18 cellular contexts compared by ENCODE assay signal in genomic region chr6:56758120-56758519, GRCh38.
DNase-seq lines count a peak whose midpoint lies in the region; ATAC-seq and TF ChIP-seq lines count a peak whose summit lies in the region.
"Had no signal": no experiment of that assay in that cellular context is flagged by ENCODE, and none has a peak within 500 bp of the region (broad histone marks: within the 10 kb centered on the region; RNA-seq: fewer than 3 reads in every experiment).

No MANE protein-coding gene starts in this region.

- H3K36me3 Mint-ChIP-seq in neural progenitor cell: peaks cover 7% of the 10 kb centered on the region
- H3K36me3 Mint-ChIP-seq: activated naive CD4-positive, alpha-beta T cell treated with anti-CD3 and anti-CD28 coated beads, Interleukin-2, amount 50 U/mL, for 24 hours; stimulated activated memory B cell treated with anti-CD40 and anti-IgM and Interleukin-4, amounts not matched to agents 10 μg/mL and 1 μg/mL and 100 μg/mL, for 72 hours had no signal

- no peaks in the 10 kb centered on the region for H3K9me3 ChIP-seq in IMR-90 (ENCODE audit: control insufficient read depth, insufficient read depth, low read length)
- H3K9me3 ChIP-seq in neural progenitor cell (ENCODE audit: low read depth): no peaks in the 10 kb centered on the region
- no peaks in the 10 kb centered on the region for H3K9me3 ChIP-seq in body of pancreas
- H3K9me3 ChIP-seq: uterus had no signal

- H3K18ac ChIP-seq in IMR-90 (ENCODE audit: low read depth, low read length): no peak overlapping the region

- peak overlapping the region; percentile 56; the same call in 1 of the 2 replicates for H3K4me2 ChIP-seq in IMR-90 (ENCODE audit: low read depth, low read length)
- H3K4me2 ChIP-seq in neural progenitor cell: no peak overlapping the region

- dilution Hi-C loops in IMR-90 (cut with HindIII; ENCODE audit: low sequenced_read_pairs, unreplicated experiment): no loop called here

- H4K5ac ChIP-seq in IMR-90 (ENCODE audit: low read depth, low read length): peak overlapping the region; percentile 18

- 0 out of 2 replicates have a peak overlapping the region, but pooled peaks have one; percentile 3 for H3K23ac ChIP-seq in IMR-90 (ENCODE audit: low read depth, low read length)

- ATAC-seq in IMR-90 (ENCODE audit: low read depth) (no peak), HG03378 (IDR thresholded peaks at IDR 0.05; ENCODE audit: unreplicated experiment) (no peak), body of pancreas (no peak)
- ATAC-seq: stimulated activated memory B cell treated with anti-CD40 and anti-IgM and Interleukin-4, amounts not matched to agents 10 μg/mL and 1 μg/mL and 100 μg/mL, for 72 hours had no signal

- peaks cover 22% of the 10 kb centered on the region for H3K4me1 ChIP-seq in IMR-90 (ENCODE audit: control insufficient read depth, insufficient read depth, low read length)
- H3K4me1 ChIP-seq in neural progenitor cell: peaks cover 60% of the 10 kb centered on the region
- peaks cover 9% of the 10 kb centered on the region for H3K4me1 ChIP-seq in body of pancreas
- H3K4me1 ChIP-seq: uterus had no signal

- H3K79me1 ChIP-seq in IMR-90 (ENCODE audit: low read depth in 1 of 2, low read length in 2 of 2): peaks cover 14 to 69% of the 10 kb centered on the region in 2 experiments

- H4K91ac ChIP-seq in IMR-90 (ENCODE audit: insufficient read depth, low read depth, low read length): no peak overlapping the region

- CTCF ChIA-PET in IMR-90 (lab: Yijun Ruan, JAX): interaction anchor here (0.6 to 2.2 kb wide), 4 partner anchors 14 to 114 kb away, joined by 3 to 9 read pairs (median 6); no protein-coding TSS in a partner anchor

- 0 out of 3 replicates have a peak overlapping the region, but pooled peaks have one; percentile 1 for H2BK15ac ChIP-seq in IMR-90 (ENCODE audit: low read depth, low read length)

- peak overlapping the region; percentile 90 for H2BK5ac ChIP-seq in IMR-90 (ENCODE audit: low read depth, low read length, poor library complexity, severe bottlenecking)

- no TSS peak for BruUV-seq in IMR-90 (replicated peaks; lab: Mats Ljungman, UMichigan)

- H4K8ac ChIP-seq in IMR-90 (ENCODE audit: low read depth in 2 of 2, low read length in 2 of 2): no peak overlapping the region

- H3K9ac ChIP-seq in IMR-90 (ENCODE audit: low read depth, low read length) (no peak overlapping the region), neural progenitor cell (no peak overlapping the region)

- intact Hi-C loops in IMR-90 (cut with micrococcal nuclease) (loop anchor here (5.0 kb wide), 2 partner anchors 84 to 401 kb away; no protein-coding TSS in a partner anchor), dorsolateral prefrontal cortex (cut with DNase I) (loop anchor here (2.0 to 5.0 kb wide), 4 partner anchors 51 to 121 kb away; no protein-coding TSS in a partner anchor), body of pancreas (cut with DNase I) (no loop called here)

- in situ Hi-C loops in IMR-90 (cut with MboI; ENCODE audit: low sequenced_read_pairs): no loop called here

- H4K20me1 ChIP-seq in IMR-90 (ENCODE audit: insufficient read depth, low read length) (peaks cover 34% of the 10 kb centered on the region), neural progenitor cell (ENCODE audit: low read depth) (peaks cover 62% of the 10 kb centered on the region)

- no peak overlapping the region for H3K56ac ChIP-seq in IMR-90 (ENCODE audit: extremely low read depth, insufficient read depth, low read length)

- H2BK20ac ChIP-seq in IMR-90 (ENCODE audit: low read depth, low read length): no peak overlapping the region

- peaks cover 98% of the 10 kb centered on the region for H3K79me2 ChIP-seq in neural progenitor cell (ENCODE audit: low read depth)

- H3K36me3 ChIP-seq in IMR-90 (ENCODE audit: control insufficient read depth, insufficient read depth, low read length) (no peaks in the 10 kb centered on the region), neural progenitor cell (no peaks in the 10 kb centered on the region), body of pancreas (replicated peaks in 1 of 2; ENCODE audit: insufficient read depth in 1 of 2, low read depth in 2 of 2) (no peaks in the 10 kb centered on the region)
- H3K36me3 ChIP-seq: cardiac muscle cell, uterus had no signal

- H3K27me3 ChIP-seq in IMR-90 (ENCODE audit: control insufficient read depth, insufficient read depth, low read length): no peaks in the 10 kb centered on the region
- no peaks in the 10 kb centered on the region for H3K27me3 ChIP-seq in dorsolateral prefrontal cortex
- no peaks in the 10 kb centered on the region for H3K27me3 ChIP-seq in neural progenitor cell
- no peaks in the 10 kb centered on the region for H3K27me3 ChIP-seq in body of pancreas
- H3K27me3 ChIP-seq: cardiac muscle cell, uterus had no signal

- DNase-seq in DMS79 (lab: John Stamatoyannopoulos, UW) (peak; percentile 46), IMR-90 (no peak), dorsolateral prefrontal cortex (no peak), neural progenitor cell (ENCODE audit: low spot score) (no peak), NCI-H2107 (lab: John Stamatoyannopoulos, UW) (no peak), NK-92 (lab: John Stamatoyannopoulos, UW; ENCODE audit: unreplicated experiment) (no peak), body of pancreas (no peak)
- DNase-seq: activated CD8-positive, alpha-beta memory T cell treated with anti-CD3 and anti-CD28 coated beads, Interleukin-2, amount 50 U/mL, for 48 hours; NCI-H187; NCI-H526; uterus had no signal

- no peak for TF ChIP-seq CTCF in IMR-90 (conservative IDR thresholded peaks at IDR 0.05; ENCODE audit: low read depth, low read length)
- TF ChIP-seq CTCF in dorsolateral prefrontal cortex (IDR thresholded peaks at IDR 0.05 in 54 of 56, conservative IDR thresholded peaks at IDR 0.05 in 2 of 56; ENCODE audit: low read depth in 1 of 56, partially characterized antibody in 56 of 56): no peak
- TF ChIP-seq CTCF in neural progenitor cell (IDR thresholded peaks at IDR 0.05): no peak
- no peak for TF ChIP-seq CTCF in body of pancreas (IDR thresholded peaks at IDR 0.05)

- H3K4me1 Mint-ChIP-seq in neural progenitor cell: peaks cover 65% of the 10 kb centered on the region
- H3K4me1 Mint-ChIP-seq: activated naive CD4-positive, alpha-beta T cell treated with anti-CD3 and anti-CD28 coated beads, Interleukin-2, amount 50 U/mL, for 24 hours; B cell; stimulated activated memory B cell treated with anti-CD40 and anti-IgM and Interleukin-4, amounts not matched to agents 10 μg/mL and 1 μg/mL and 100 μg/mL, for 72 hours had no signal

- peak overlapping the region; percentile 21; the same call in 1 of the 2 replicates for H3K14ac ChIP-seq in IMR-90 (replicated peaks; ENCODE audit: low read depth, low read length)

- H3K9me1 ChIP-seq in IMR-90 (ENCODE audit: insufficient read depth, low read length): peaks cover 23% of the 10 kb centered on the region

- peak overlapping the region; percentile 75 for H2AK5ac ChIP-seq in IMR-90 (ENCODE audit: low read depth, low read length)

- POLR2A ChIA-PET in IMR-90 (lab: Charles Lee; ENCODE audit: unreplicated experiment): no interaction called here

- TF ChIP-seq RAD21 in IMR-90 (IDR thresholded peaks at IDR 0.05; ENCODE audit: low read length): no peak

- H3F3A ChIP-seq in neural progenitor cell (ENCODE audit: low read depth): peaks cover 31% of the 10 kb centered on the region

- no peak overlapping the region for H3K4me3 Mint-ChIP-seq in neural progenitor cell
- H3K4me3 Mint-ChIP-seq: activated naive CD4-positive, alpha-beta T cell treated with anti-CD3 and anti-CD28 coated beads, Interleukin-2, amount 50 U/mL, for 24 hours; B cell; stimulated activated memory B cell treated with anti-CD40 and anti-IgM and Interleukin-4, amounts not matched to agents 10 μg/mL and 1 μg/mL and 100 μg/mL, for 72 hours; T-helper 1 cell treated with Interleukin-12 subunit alpha and Interleukin-12 subunit beta and Interleukin-4 antibody, amounts not matched to agents 30 μg/mL and 1 μg/mL, for 36 hours had no signal

- H3K27me3 Mint-ChIP-seq in neural progenitor cell (ENCODE audit: insufficient read depth, low read depth): no peaks in the 10 kb centered on the region
- H3K27me3 Mint-ChIP-seq: B cell; stimulated activated memory B cell treated with anti-CD40 and anti-IgM and Interleukin-4, amounts not matched to agents 10 μg/mL and 1 μg/mL and 100 μg/mL, for 72 hours had no signal

- H2AFZ ChIP-seq in IMR-90 (replicated peaks; ENCODE audit: low read length, poor library complexity) (no peak overlapping the region), neural progenitor cell (replicated peaks) (no peak overlapping the region)

- peak overlapping the region; percentile 16; the same call in 1 of the 2 replicates for H2BK120ac ChIP-seq in IMR-90 (ENCODE audit: low read depth, low read length)

- 0 out of 2 replicates have a peak overlapping the region, but pooled peaks have one; percentile 36 for H3K4ac ChIP-seq in IMR-90 (ENCODE audit: low read depth, low read length)

- H3K27ac ChIP-seq in IMR-90 (ENCODE audit: insufficient read depth, low read length): no peak overlapping the region
- peak overlapping the region; percentile 29 to 91 (median 86) for H3K27ac ChIP-seq in dorsolateral prefrontal cortex
- H3K27ac ChIP-seq in neural progenitor cell: peak overlapping the region; percentile 36
- H3K27ac ChIP-seq in body of pancreas: no peak overlapping the region
- H3K27ac ChIP-seq: cardiac muscle cell, HL-60, uterus had no signal

- no peak overlapping the region for H2AK9ac ChIP-seq in IMR-90 (replicated peaks; ENCODE audit: low read depth, low read length, poor library complexity)

- H3K27ac Mint-ChIP-seq in neural progenitor cell: no peak overlapping the region
- H3K27ac Mint-ChIP-seq: activated naive CD4-positive, alpha-beta T cell treated with anti-CD3 and anti-CD28 coated beads, Interleukin-2, amount 50 U/mL, for 24 hours; B cell; stimulated activated memory B cell treated with anti-CD40 and anti-IgM and Interleukin-4, amounts not matched to agents 10 μg/mL and 1 μg/mL and 100 μg/mL, for 72 hours; T-helper 1 cell treated with Interleukin-12 subunit alpha and Interleukin-12 subunit beta and Interleukin-4 antibody, amounts not matched to agents 30 μg/mL and 1 μg/mL, for 36 hours had no signal

- TF ChIP-seq POLR2A in IMR-90 (IDR thresholded peaks at IDR 0.05; ENCODE audit: low read depth, low read length) (no peak), body of pancreas (IDR thresholded peaks at IDR 0.05) (no peak)

- no peaks in the 10 kb centered on the region for H3K9me3 Mint-ChIP-seq in neural progenitor cell
- H3K9me3 Mint-ChIP-seq: activated naive CD4-positive, alpha-beta T cell treated with anti-CD3 and anti-CD28 coated beads, Interleukin-2, amount 50 U/mL, for 24 hours; stimulated activated memory B cell treated with anti-CD40 and anti-IgM and Interleukin-4, amounts not matched to agents 10 μg/mL and 1 μg/mL and 100 μg/mL, for 72 hours; T-helper 1 cell treated with Interleukin-12 subunit alpha and Interleukin-12 subunit beta and Interleukin-4 antibody, amounts not matched to agents 30 μg/mL and 1 μg/mL, for 36 hours had no signal

- H3K4me3 ChIP-seq in IMR-90 (ENCODE audit: insufficient read depth, low read depth, low read length): no peak overlapping the region
- peak overlapping the region in 6 of 59 donors; percentile 6 to 32 (median 19) for H3K4me3 ChIP-seq in dorsolateral prefrontal cortex
- no peak overlapping the region for H3K4me3 ChIP-seq in neural progenitor cell
- H3K4me3 ChIP-seq in body of pancreas: no peak overlapping the region
- H3K4me3 ChIP-seq: cardiac muscle cell, uterus had no signal

TF ChIP-seq in IMR-90, 13 proteins besides CTCF, POLR2A, EP300 and RAD21 (continues in another document):
- TF ChIP-seq CHD1 (IDR thresholded peaks at IDR 0.05; ENCODE audit: low read depth, low read length) (no peak), NFE2L2 (IDR thresholded peaks at IDR 0.05; ENCODE audit: low read depth, low read length) (no peak)

Comparison
In these comparisons a context has a peak if more than half of its experiments do, and no peak if none do; other contexts are left out.
1. H3K27ac ChIP-seq: peak in dorsolateral prefrontal cortex (59 of 59) and neural progenitor cell (single experiment); none in IMR-90 (single experiment) and body of pancreas (0 of 4).